ENCODE assay signal across 18 cellular contexts in the genomic region with DNA sequence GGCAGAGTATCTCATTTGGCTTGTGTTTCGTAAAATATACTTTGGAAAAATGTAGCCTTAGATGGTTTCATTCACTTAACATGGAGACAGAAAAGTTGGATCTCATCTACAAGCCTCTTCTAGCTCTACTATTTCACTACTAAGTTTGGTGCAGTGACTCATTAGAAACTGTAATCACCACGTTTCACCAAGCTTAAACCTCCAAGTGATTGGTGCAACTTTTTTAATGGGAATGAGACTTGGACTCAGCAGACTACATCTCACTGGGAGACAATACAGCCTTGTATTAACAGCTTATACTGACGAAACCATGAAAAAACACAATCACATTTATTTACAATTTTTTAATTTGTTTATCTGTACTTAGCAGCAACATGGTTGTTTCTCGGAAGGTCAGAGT. TPM values are rescaled to one million over a fixed set of nuclear protein-coding genes. Genes with fewer than 3 reads are reported as not detected.
A peak's percentile ranks its signal among the peaks of the same experiment; 100 is the strongest.
DNase-seq lines count a peak whose midpoint lies in the region; ATAC-seq and TF ChIP-seq lines count a peak whose summit lies in the region.
"Had no signal": no experiment of that assay in that cellular context is flagged by ENCODE, and none has a peak within 500 bp of the region (broad histone marks: within the 10 kb centered on the region; RNA-seq: fewer than 3 reads in every experiment).

No MANE protein-coding gene starts in this region.

- no peak overlapping the region for H3K4me3 ChIP-seq in gastrocnemius medialis
- H3K4me3 ChIP-seq: BLaER1 treated with 17β-estradiol and CSF1 and Interleukin-3, amounts not matched to agents 10 nM and 100 nM; GM12878 had no signal

- H3K9me3 ChIP-seq in gastrocnemius medialis = no peaks in the 10 kb centered on the region
- H3K9me3 ChIP-seq: BLaER1 treated with 17β-estradiol and CSF1 and Interleukin-3, amounts not matched to agents 10 nM and 100 nM had no signal

- peak; percentile 7 for DNase-seq in H4 (ENCODE audit: low spot score)
- DNase-seq in amniotic epithelial cell (ENCODE audit: low read depth) = peak; percentile 21
- peak; percentile 96 for DNase-seq in foreskin melanocyte
- DNase-seq in gastrocnemius medialis = no peak
- no peak for DNase-seq in stimulated activated naive CD4-positive, alpha-beta T cell treated with Interleukin-2 at 50 U/mL for 16 hours (lab: John Stamatoyannopoulos, UW)
- no peak for DNase-seq in erythroblast (lab: John Stamatoyannopoulos, UW)
- no peak for DNase-seq in KG1 (lab: John Stamatoyannopoulos, UW)
- DNase-seq: CD8-positive, alpha-beta T cell; DMS53; EL; NCI-H1417 treated with DMSO at 0.1 percent for 48 hours; NCI-H1930; NCI-H226; NCI-H524; NCI-H82; SHP77 had no signal

- no peak overlapping the region for H3K27ac ChIP-seq in gastrocnemius medialis

- no peak for TF ChIP-seq CTCF in gastrocnemius medialis (IDR thresholded peaks at IDR 0.05 in 4 of 5, conservative IDR thresholded peaks at IDR 0.05 in 1 of 5)

- in situ Hi-C loops in gastrocnemius medialis (cut with MboI; ENCODE audit: low sequenced_read_pairs in 4 of 4) = no loop called here

- H3K36me3 ChIP-seq in gastrocnemius medialis = no peaks in the 10 kb centered on the region
- H3K36me3 ChIP-seq: BLaER1 treated with 17β-estradiol and CSF1 and Interleukin-3, amounts not matched to agents 10 nM and 100 nM had no signal

- peak; percentile 98 to 99 for ATAC-seq in gastrocnemius medialis
- ATAC-seq: CD8-positive, alpha-beta T cell; GM12878 had no signal

- no peaks in the 10 kb centered on the region for H3K4me1 ChIP-seq in gastrocnemius medialis

- intact Hi-C loops in gastrocnemius medialis (cut with DNase I; ENCODE audit: low total_unique reads) = no loop called here

- no peak for TF ChIP-seq POLR2A in gastrocnemius medialis (IDR thresholded peaks at IDR 0.05)
- no peak for TF ChIP-seq POLR2A in erythroblast (IDR thresholded peaks at IDR 0.05; ENCODE audit: low read length)

- no peaks in the 10 kb centered on the region for H3K27me3 ChIP-seq in gastrocnemius medialis
- H3K27me3 ChIP-seq: BLaER1 treated with 17β-estradiol and CSF1 and Interleukin-3, amounts not matched to agents 10 nM and 100 nM had no signal

RNA-seq across cellular contexts. Expression of gene NRIP1, which starts 29.9 kb away (rescaled TPM):
- 12.6 and 17.3 TPM in 2 replicates for total RNA-seq in H4 (2014; rRNA removed; shearing (Covaris generic))
- total RNA-seq in gastrocnemius medialis = 10 to 100 TPM; 35.7 to 63.7 (median 41.0) TPM

Comparison
In these comparisons a context has a peak if more than half of its experiments do, and no peak if none do; other contexts are left out.
1. DNase-seq: peak in H4 (single experiment), amniotic epithelial cell (single experiment) and foreskin melanocyte (single experiment); none in gastrocnemius medialis (0 of 2), stimulated activated naive CD4-positive, alpha-beta T cell treated with Interleukin-2 at 50 U/mL for 16 hours (single experiment), erythroblast (0 of 2) and KG1 (single experiment).